Comparison of ENCODE assay signal across 30 cellular contexts in the genomic region with DNA sequence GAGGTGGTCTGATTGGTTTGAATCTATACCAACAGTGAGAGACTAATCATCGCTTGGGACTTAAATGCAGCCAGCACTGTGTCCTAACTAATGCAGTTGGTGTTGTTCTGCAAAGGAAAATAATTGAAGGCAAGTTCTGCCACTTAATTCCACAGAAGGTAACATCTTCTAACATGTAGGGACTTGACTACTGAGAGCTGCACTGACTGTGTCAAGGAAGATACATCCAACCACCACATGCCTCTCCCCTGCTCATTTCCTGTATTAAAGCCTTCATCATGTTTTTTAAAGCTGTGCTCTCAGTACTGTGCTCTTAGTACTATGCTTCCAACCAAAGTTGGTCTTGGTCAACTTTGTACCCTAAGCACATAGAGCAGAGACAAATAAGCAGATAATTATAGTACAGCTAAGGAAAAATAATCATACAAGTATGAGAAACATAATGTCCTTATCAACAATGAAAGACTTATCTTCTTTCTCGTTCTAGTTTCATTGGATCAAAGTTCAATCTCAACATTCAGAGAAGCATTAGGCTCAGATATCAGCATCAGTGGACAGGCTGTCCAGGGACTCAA. TPM values are rescaled to one million over a fixed set of nuclear protein-coding genes. Genes with fewer than 3 reads are reported as not detected.
"Had no signal": no experiment of that assay in that cellular context is flagged by ENCODE, and none has a peak within 500 bp of the region (broad histone marks: within the 10 kb centered on the region; RNA-seq: fewer than 3 reads in every experiment).

No MANE protein-coding gene starts in this region.

- H3K27ac Mint-ChIP-seq: dendritic cell treated with granulocyte-macrophage colony-stimulating factor and Interleukin-4, amounts not matched to agents 40 ng/mL and 50 ng/mL, for 4 days; mesothelial cell of epicardium; nephron; stimulated activated effector memory CD8-positive, alpha-beta T cell treated with anti-CD3 and anti-CD28 coated beads, Interleukin-12 subunit alpha, Interleukin-12 subunit beta, amount 100 ng/mL, for 72 hours; stimulated activated naive CD8-positive, alpha-beta T cell treated with anti-CD3 and anti-CD28 coated beads, Interleukin-15, amount 100 ng/mL, for 72 hours had no signal

- FAIRE-seq: endometrium had no signal

- H3K36me3 Mint-ChIP-seq: mesothelial cell of epicardium; stimulated activated effector memory CD8-positive, alpha-beta T cell treated with anti-CD3 and anti-CD28 coated beads, Interleukin-12 subunit alpha, Interleukin-12 subunit beta, amount 100 ng/mL, for 72 hours had no signal

- H3K36me3 ChIP-seq: gastroesophageal sphincter, neutrophil, ovary, prostate gland, tibial artery had no signal

- H3K4me3 Mint-ChIP-seq: activated T-cell treated with anti-CD3 and anti-CD28 coated beads, Interleukin-2, amount 50 U/mL, for 4 hours; dendritic cell treated with granulocyte-macrophage colony-stimulating factor and Interleukin-4, amounts not matched to agents 40 ng/mL and 50 ng/mL, for 4 days; mesothelial cell of epicardium; nephron; stimulated activated effector memory CD8-positive, alpha-beta T cell treated with anti-CD3 and anti-CD28 coated beads, Interleukin-12 subunit alpha, Interleukin-12 subunit beta, amount 100 ng/mL, for 72 hours; stimulated activated naive CD8-positive, alpha-beta T cell treated with anti-CD3 and anti-CD28 coated beads, Interleukin-15, amount 100 ng/mL, for 72 hours had no signal

- H3K4me1 ChIP-seq: gastroesophageal sphincter, prostate gland, tibial artery had no signal

- H3K9me3 ChIP-seq: gastroesophageal sphincter, neutrophil, ovary, prostate gland, tibial artery had no signal

- H3K27me3 ChIP-seq: gastroesophageal sphincter, ovary, tibial artery had no signal

- H3K4me3 ChIP-seq: gastroesophageal sphincter, lung, ovary, prostate gland, tibial artery had no signal

- H3K27ac ChIP-seq: gastroesophageal sphincter, neutrophil, ovary, prostate gland, tibial artery had no signal

- DNase-seq: activated CD4-positive, alpha-beta T cell treated with anti-CD3 and anti-CD28 coated beads for 1 hour; activated CD4-positive, alpha-beta T cell treated with anti-CD3 and anti-CD28 coated beads, Interleukin-2, amount 50 U/mL, for 4 hours; activated CD8-positive, alpha-beta memory T cell treated with anti-CD3 and anti-CD28 coated beads for 24 hours; activated CD8-positive, alpha-beta memory T cell treated with anti-CD3 and anti-CD28 coated beads, Interleukin-2, amount 50 U/mL, for 4 hours; activated naive CD4-positive, alpha-beta T cell treated with Interleukin-2 at 50 U/mL for 16 hours; activated T-cell treated with anti-CD3 and anti-CD28 coated beads, Interleukin-2, amount 50 U/mL, for 4 hours; amygdala; effector CD4-positive, alpha-beta T cell; head of caudate nucleus; islet precursor cell; ovary; stimulated activated CD4-positive, alpha-beta T cell treated with anti-CD3 and anti-CD28 coated beads, Interleukin-1b, Interleukin-23, amount 100 ng/mL, for 48 hours; stimulated activated naive CD8-positive, alpha-beta T cell treated with anti-CD3 and anti-CD28 coated beads, Interleukin-15, amount 100 ng/mL, for 72 hours; T-helper 1 cell; T-helper 9 cell; tibial artery had no signal

- ATAC-seq: activated T-cell treated with anti-CD3 and anti-CD28 coated beads, Interleukin-2, amount 50 U/mL, for 4 hours; gastroesophageal sphincter; left lobe of liver; stimulated activated effector memory CD8-positive, alpha-beta T cell treated with anti-CD3 and anti-CD28 coated beads, Interleukin-12 subunit alpha, Interleukin-12 subunit beta, amount 100 ng/mL, for 72 hours; stimulated activated naive CD8-positive, alpha-beta T cell treated with anti-CD3 and anti-CD28 coated beads, Interleukin-15, amount 100 ng/mL, for 72 hours had no signal

RNA-seq across cellular contexts. Expression of a gene that starts 2.8 kb away (rescaled TPM):
- total RNA-seq: cardiac septum, chondrocyte, gastroesophageal sphincter, mesothelial cell of epicardium, prostate gland, urinary bladder had no signal
- polyA plus RNA-seq: lung had no signal

RNA-seq across cellular contexts. Expression of a gene that starts 41.0 kb away (rescaled TPM):
- total RNA-seq: activated T-cell treated with anti-CD3 and anti-CD28 coated beads, Interleukin-2, amount 50 U/mL, for 4 hours; cardiac septum; chondrocyte; gastroesophageal sphincter; lung; mesothelial cell of epicardium; urinary bladder had no signal
- polyA plus RNA-seq: esophagus, ovary, urinary bladder had no signal

RNA-seq across cellular contexts. Expression of a gene that starts 51.8 kb away (rescaled TPM):
- total RNA-seq: activated T-cell treated with anti-CD3 and anti-CD28 coated beads, Interleukin-2, amount 50 U/mL, for 4 hours; cardiac septum; chondrocyte; gastroesophageal sphincter; mesothelial cell of epicardium; prostate gland had no signal
